Comparison of ENCODE assay signal across 13 cellular contexts in genomic region chr5:78760411-78761169, GRCh38.
A peak's percentile ranks its signal among the peaks of the same experiment; 100 is the strongest.
DNase-seq lines count a peak whose midpoint lies in the region; ATAC-seq and TF ChIP-seq lines count a peak whose summit lies in the region.
"Had no signal": no experiment of that assay in that cellular context is flagged by ENCODE, and none has a peak within 500 bp of the region (broad histone marks: within the 10 kb centered on the region; RNA-seq: fewer than 3 reads in every experiment).

No MANE protein-coding gene starts in this region.

- CTCF ChIA-PET in SK-N-SH (lab: Yijun Ruan, JAX) (interaction anchor here (0.9 to 1.0 kb wide), 2 partner anchors 29 to 169 kb away, joined by 3 read pairs; no protein-coding TSS in a partner anchor), OCI-LY7 (lab: Charles Lee; ENCODE audit: unreplicated experiment) (interaction anchor here (0.7 to 0.9 kb wide), 2 partner anchors 13 to 40 kb away, joined by 3 read pairs; no protein-coding TSS in a partner anchor)

- TSS peak; percentile 67 for BruUV-seq in OCI-LY7 (replicated peaks; lab: Mats Ljungman, UMichigan)

- H4K20me1 ChIP-seq in SK-N-SH (ENCODE audit: insufficient read depth) (no peaks in the 10 kb centered on the region), OCI-LY7 (ENCODE audit: insufficient read depth, low read length) (no peaks in the 10 kb centered on the region), smooth muscle cell (ENCODE audit: low read depth) (no peaks in the 10 kb centered on the region)

- no peaks in the 10 kb centered on the region for H3K79me2 ChIP-seq in SK-N-SH (ENCODE audit: insufficient read depth)
- H3K79me2 ChIP-seq in OCI-LY7 (ENCODE audit: insufficient read depth, low read depth, low read length): no peaks in the 10 kb centered on the region
- no peaks in the 10 kb centered on the region for H3K79me2 ChIP-seq in smooth muscle cell (ENCODE audit: low read depth)

- no peak overlapping the region for H3K4me3 Mint-ChIP-seq in type B pancreatic cell

- intact Hi-C loops in OCI-LY7 (cut with micrococcal nuclease; ENCODE audit: unreplicated experiment) (loop anchor here (2.0 kb wide), 1 partner anchor 32 kb away; no protein-coding TSS in a partner anchor), esophagus muscularis mucosa (cut with DNase I) (no loop called here), adrenal gland (cut with DNase I) (no loop called here)

- TF ChIP-seq RAD21 in SK-N-SH (IDR thresholded peaks at IDR 0.05; ENCODE audit: low read length): no peak

- H3K9me3 ChIP-seq in SK-N-SH: no peaks in the 10 kb centered on the region
- H3K9me3 ChIP-seq in OCI-LY7 (ENCODE audit: low read length): no peaks in the 10 kb centered on the region
- H3K9me3 ChIP-seq in esophagus muscularis mucosa: no peaks in the 10 kb centered on the region
- no peaks in the 10 kb centered on the region for H3K9me3 ChIP-seq in adrenal gland (replicated peaks in 1 of 3)
- no peaks in the 10 kb centered on the region for H3K9me3 ChIP-seq in smooth muscle cell (replicated peaks; ENCODE audit: low read depth)
- H3K9me3 ChIP-seq: right atrium auricular region had no signal

- H2AFZ ChIP-seq in SK-N-SH (ENCODE audit: low read depth) (no peak overlapping the region), OCI-LY7 (ENCODE audit: low read length) (peak overlapping the region; percentile 8; the same call in 1 of the 2 replicates), smooth muscle cell (ENCODE audit: low read depth) (no peak overlapping the region)

- H3K4me1 Mint-ChIP-seq in type B pancreatic cell (ENCODE audit: unreplicated experiment): peaks cover 25% of the 10 kb centered on the region

- H3K4me3 ChIP-seq in SK-N-SH (ENCODE audit: low read depth in 2 of 2, low read length in 1 of 2): no peak overlapping the region
- H3K4me3 ChIP-seq in OCI-LY7 (ENCODE audit: low read depth, low read length, poor library complexity, severe bottlenecking): peak overlapping the region; percentile 22
- no peak overlapping the region for H3K4me3 ChIP-seq in esophagus muscularis mucosa
- no peak overlapping the region for H3K4me3 ChIP-seq in adrenal gland
- H3K4me3 ChIP-seq in smooth muscle cell: no peak overlapping the region
- H3K4me3 ChIP-seq: right atrium auricular region had no signal

- H3K27ac ChIP-seq in SK-N-SH (ENCODE audit: low read depth in 2 of 2, low read length in 1 of 2): no peak overlapping the region
- peak overlapping the region; percentile 73 for H3K27ac ChIP-seq in OCI-LY7 (ENCODE audit: low read depth, low read length, poor library complexity, severe bottlenecking)
- H3K27ac ChIP-seq in esophagus muscularis mucosa (replicated peaks in 1 of 4): no peak overlapping the region
- H3K27ac ChIP-seq in adrenal gland: no peak overlapping the region
- no peak overlapping the region for H3K27ac ChIP-seq in smooth muscle cell (ENCODE audit: low read depth)
- H3K27ac ChIP-seq: right atrium auricular region, RWPE1 had no signal

- H3K36me3 ChIP-seq in SK-N-SH (replicated peaks in 1 of 2; ENCODE audit: control insufficient read depth in 1 of 2, insufficient read depth in 2 of 2, low read length in 1 of 2) (no peaks in the 10 kb centered on the region), OCI-LY7 (ENCODE audit: insufficient read depth, low read length) (no peaks in the 10 kb centered on the region), esophagus muscularis mucosa (no peaks in the 10 kb centered on the region), adrenal gland (replicated peaks in 1 of 2) (no peaks in the 10 kb centered on the region), smooth muscle cell (ENCODE audit: low read depth) (no peaks in the 10 kb centered on the region)
- H3K36me3 ChIP-seq: right atrium auricular region had no signal

- peaks cover 13% of the 10 kb centered on the region for H3K9me3 Mint-ChIP-seq in type B pancreatic cell

- 96% methylated on average over 3 of the region's 3 CpGs for WGBS in SK-N-SH (ENCODE audit: low lambda C conversion rate)
- WGBS in esophagus muscularis mucosa: 88% methylated on average over 3 of the region's 3 CpGs
- WGBS in adrenal gland, 4 donors: 83 to 90% (median 87%) methylated on average over 3 of the region's 3 CpGs
- 98% methylated on average over 3 of the region's 3 CpGs for WGBS in smooth muscle cell (ENCODE audit: low lambda C conversion rate)

- POLR2A ChIA-PET in SK-N-SH (lab: Yijun Ruan, JAX) (interaction anchor here (0.6 kb wide), 1 partner anchor 1318 kb away, joined by 3 read pairs; no protein-coding TSS in a partner anchor), OCI-LY7 (lab: Charles Lee) (interaction anchor here (0.6 to 2.9 kb wide), 8 partner anchors 10 to 42 kb away, joined by 3 to 14 read pairs (median 4); no protein-coding TSS in a partner anchor)

- H3K9me2 ChIP-seq in SK-N-SH (no peaks in the 10 kb centered on the region), OCI-LY7 (ENCODE audit: insufficient read depth, low read length) (no peaks in the 10 kb centered on the region)

- no peak for TF ChIP-seq POLR2A in esophagus muscularis mucosa (IDR thresholded peaks at IDR 0.05; ENCODE audit: low read depth)
- no peak for TF ChIP-seq POLR2A in adrenal gland (IDR thresholded peaks at IDR 0.05)

- H3K27me3 ChIP-seq in SK-N-SH (ENCODE audit: insufficient read depth) (no peaks in the 10 kb centered on the region), esophagus muscularis mucosa (no peaks in the 10 kb centered on the region), adrenal gland (no peaks in the 10 kb centered on the region), smooth muscle cell (ENCODE audit: low read depth) (no peaks in the 10 kb centered on the region)
- H3K27me3 ChIP-seq: right atrium auricular region had no signal

- H3K36me3 Mint-ChIP-seq in type B pancreatic cell: peaks cover 9% of the 10 kb centered on the region

- no peaks in the 10 kb centered on the region; a peak in 1 of 4 replicates for H3K4me1 ChIP-seq in SK-N-SH (ENCODE audit: control insufficient read depth in 1 of 2, insufficient read depth in 2 of 2, low read depth in 1 of 2, low read length in 1 of 2)
- peaks cover 89% of the 10 kb centered on the region for H3K4me1 ChIP-seq in OCI-LY7 (ENCODE audit: insufficient read depth, low read length, poor library complexity, severe bottlenecking)
- H3K4me1 ChIP-seq in esophagus muscularis mucosa: peaks cover 0 to 16% (median 7%) of the 10 kb centered on the region in 4 donors
- peaks cover 4 to 16% of the 10 kb centered on the region in 2 donors for H3K4me1 ChIP-seq in adrenal gland (replicated peaks in 1 of 2)
- peaks cover 14% of the 10 kb centered on the region for H3K4me1 ChIP-seq in smooth muscle cell (ENCODE audit: low read depth)
- H3K4me1 ChIP-seq: right atrium auricular region had no signal

- DNase-seq in SK-N-SH (no peak), OCI-LY7 (ENCODE audit: low spot score) (peak; percentile 81), esophagus muscularis mucosa (ENCODE audit: extremely low spot score) (peak; percentile 55), type B pancreatic cell (ENCODE audit: extremely low spot score, unreplicated experiment) (no peak), adrenal gland (no peak), smooth muscle cell (lab: John Stamatoyannopoulos, UW; ENCODE audit: unreplicated experiment) (no peak)
- DNase-seq: activated CD8-positive, alpha-beta memory T cell treated with anti-CD3 and anti-CD28 coated beads, Interleukin-2, amount 50 U/mL, for 48 hours; cerebellar nuclear complex; NCI-H1105 had no signal

- H3K4me2 ChIP-seq in SK-N-SH (no peak overlapping the region), OCI-LY7 (ENCODE audit: low read length) (peak overlapping the region; percentile 70), smooth muscle cell (no peak overlapping the region)

- H3K9ac ChIP-seq in SK-N-SH: no peak overlapping the region
- H3K9ac ChIP-seq in smooth muscle cell (ENCODE audit: low read depth): no peak overlapping the region

- TF ChIP-seq CTCF in SK-N-SH (IDR thresholded peaks at IDR 0.05) (peak; percentile 37; the same call in 1 of the 2 replicates), OCI-LY7 (conservative IDR thresholded peaks at IDR 0.05; ENCODE audit: low read length) (peak; percentile 81), esophagus muscularis mucosa (IDR thresholded peaks at IDR 0.05) (no peak), type B pancreatic cell (conservative IDR thresholded peaks at IDR 0.05) (peak; percentile 38), adrenal gland (IDR thresholded peaks at IDR 0.05) (no peak), smooth muscle cell (IDR thresholded peaks at IDR 0.05; ENCODE audit: borderline replicate concordance, insufficient read depth, poor library complexity, severe bottlenecking) (no peak)

- TF ChIP-seq EP300 in SK-N-SH (IDR thresholded peaks at IDR 0.05; ENCODE audit: borderline replicate concordance in 1 of 2, low read depth in 1 of 2, low read length in 1 of 2) (no peak), esophagus muscularis mucosa (IDR thresholded peaks at IDR 0.05) (no peak)

- no peak overlapping the region for H3K27ac Mint-ChIP-seq in type B pancreatic cell

- no peak for ATAC-seq in SK-N-SH treated with all-trans-retinoic acid at 6 μM for 48 hours
- no peak for ATAC-seq in HG02970 (IDR thresholded peaks at IDR 0.05; ENCODE audit: low FRiP score, unreplicated experiment)

- peaks cover 6% of the 10 kb centered on the region for H3F3A ChIP-seq in SK-N-SH (replicated peaks; ENCODE audit: insufficient read depth)
- H3F3A ChIP-seq in smooth muscle cell (ENCODE audit: low read depth): peaks cover 21% of the 10 kb centered on the region

- peaks cover 4% of the 10 kb centered on the region for H3K27me3 Mint-ChIP-seq in type B pancreatic cell

TF ChIP-seq in SK-N-SH, 30 proteins besides CTCF, POLR2A, EP300 and RAD21 (continues in another document):
- no peak for TF ChIP-seq SMC3 (IDR thresholded peaks at IDR 0.05; ENCODE audit: low read depth, low read length)
- no peak for TF ChIP-seq TAF1 (IDR thresholded peaks at IDR 0.05; ENCODE audit: borderline replicate concordance, low read depth, low read length)
- no peak for TF ChIP-seq MXI1 (IDR thresholded peaks at IDR 0.05; ENCODE audit: low read depth, low read length)

TF ChIP-seq in SK-N-SH treated with all-trans-retinoic acid at 6 μM for 48 hours, 23 proteins besides CTCF, POLR2A, EP300 and RAD21 (continues in another document):
- TF ChIP-seq POU6F1 (CRISPR knock-in tag; IDR thresholded peaks at IDR 0.05; ENCODE audit: borderline replicate concordance, low read depth) (no peak), ZC3H10 (CRISPR knock-in tag; IDR thresholded peaks at IDR 0.05) (no peak)

Comparison
In these comparisons a context has a peak if more than half of its experiments do, and no peak if none do; other contexts are left out.
1. DNase-seq: peak in OCI-LY7 (single experiment) and esophagus muscularis mucosa (single experiment); none in SK-N-SH (single experiment), type B pancreatic cell (single experiment), adrenal gland (0 of 7) and smooth muscle cell (single experiment).
2. CTCF ChIP-seq: peak in SK-N-SH (single experiment), OCI-LY7 (single experiment) and type B pancreatic cell (single experiment); none in esophagus muscularis mucosa (0 of 3), adrenal gland (0 of 6) and smooth muscle cell (single experiment).